ENCODE assay signal across 8 cellular contexts in the genomic region with DNA sequence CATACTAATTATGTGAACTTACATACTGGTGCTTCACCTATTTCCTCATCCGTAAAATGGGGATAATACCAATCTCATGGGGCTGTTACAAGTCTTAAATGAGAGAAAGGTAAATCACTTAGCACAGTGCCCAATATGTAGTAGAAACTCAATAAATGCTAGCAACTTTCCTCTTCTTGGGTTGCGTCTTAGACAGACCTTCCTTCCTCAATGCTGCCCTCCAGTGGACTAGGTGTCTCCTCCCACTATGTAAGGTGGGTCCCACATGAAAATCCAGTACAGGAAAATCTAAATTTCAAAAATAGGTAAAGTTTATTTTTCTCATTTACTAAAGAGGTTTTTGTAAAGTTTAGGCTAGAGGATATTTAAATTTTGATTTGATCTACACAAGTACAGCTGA. TPM values are rescaled to one million over a fixed set of nuclear protein-coding genes. Genes with fewer than 3 reads are reported as not detected.
DNase-seq lines count a peak whose midpoint lies in the region; ATAC-seq and TF ChIP-seq lines count a peak whose summit lies in the region.

No MANE protein-coding gene starts in this region.

- H3K27ac ChIP-seq in C4-2B = no peak overlapping the region

- ATAC-seq in GM18867 (IDR thresholded peaks at IDR 0.05; ENCODE audit: unreplicated experiment) = peak; percentile 54
- no peak for ATAC-seq in HG03108 (IDR thresholded peaks at IDR 0.05; ENCODE audit: unreplicated experiment)

- H3K4me3 ChIP-seq in epithelial cell of proximal tubule (ENCODE audit: low read depth, low read length) = no peak overlapping the region

- peak; percentile 39 for DNase-seq in MV-4-11 (lab: John Stamatoyannopoulos, UW)
- peak; percentile 49 to 63 for DNase-seq in activated CD4-positive, alpha-beta T cell treated with anti-CD3 and anti-CD28 coated beads for 4 hours
- no peak for DNase-seq in epithelial cell of proximal tubule (ENCODE audit: low read depth)
- peak; percentile 30 for DNase-seq in renal cortical epithelial cell (ENCODE audit: low read depth)
- no peak for DNase-seq in HPDE6-E6E7 (ENCODE audit: extremely low spot score)

- peak; percentile 54 for TF ChIP-seq CTCF in C4-2B (conservative IDR thresholded peaks at IDR 0.05)
- peak; percentile 60 for TF ChIP-seq CTCF in epithelial cell of proximal tubule (conservative IDR thresholded peaks at IDR 0.05; ENCODE audit: low read depth, low read length)

RNA-seq across cellular contexts. Expression of gene ZDHHC9, which starts 20.6 kb away (rescaled TPM):
- total RNA-seq in epithelial cell of proximal tubule (14.8 and 17.8 TPM in 2 replicates), renal cortical epithelial cell (22.6 and 23.4 TPM in 2 replicates)

RNA-seq across cellular contexts. Expression of gene SASH3, which starts 43.4 kb away (rescaled TPM):
- total RNA-seq in epithelial cell of proximal tubule (not detected in 2 replicates), renal cortical epithelial cell (not detected in 2 replicates)

Comparison
In these comparisons a context has a peak if more than half of its experiments do, and no peak if none do; other contexts are left out.
1. DNase-seq: peak in MV-4-11 (single experiment), activated CD4-positive, alpha-beta T cell treated with anti-CD3 and anti-CD28 coated beads for 4 hours (2 of 2) and renal cortical epithelial cell (single experiment); none in epithelial cell of proximal tubule (single experiment) and HPDE6-E6E7 (single experiment).